Comparison of ENCODE assay signal across 2 cellular contexts in genomic region chr1:155934933-155935590, GRCh38.
TF ChIP-seq lines count a peak whose summit lies in the region.

No MANE protein-coding gene starts in this region.

TF ChIP-seq in A549, 52 proteins besides CTCF, POLR2A, EP300 and RAD21:
- no peak for TF ChIP-seq PBX3 (IDR thresholded peaks at IDR 0.05)
- TF ChIP-seq CBX8 (IDR thresholded peaks at IDR 0.05) = no peak
- no peak for TF ChIP-seq HOXB5 (CRISPR knock-in tag; IDR thresholded peaks at IDR 0.05)
- TF ChIP-seq JUN (IDR thresholded peaks at IDR 0.05) = no peak
- TF ChIP-seq MAFK (IDR thresholded peaks at IDR 0.05; ENCODE audit: partially characterized antibody) = no peak
- no peak for TF ChIP-seq ZNF302 (CRISPR knock-in tag; IDR thresholded peaks at IDR 0.05)
- TF ChIP-seq HOXB13 (CRISPR knock-in tag; IDR thresholded peaks at IDR 0.05; ENCODE audit: low read depth) = no peak
- no peak for TF ChIP-seq CBX2 (IDR thresholded peaks at IDR 0.05; ENCODE audit: borderline replicate concordance, low read depth)
- no peak; the same call in 1 of the 2 replicates for TF ChIP-seq PHF8 (IDR thresholded peaks at IDR 0.05; ENCODE audit: borderline replicate concordance, low read depth)
- TF ChIP-seq RCOR1 (IDR thresholded peaks at IDR 0.05; ENCODE audit: low read depth, low read length) = no peak
- TF ChIP-seq, protein P1, sequence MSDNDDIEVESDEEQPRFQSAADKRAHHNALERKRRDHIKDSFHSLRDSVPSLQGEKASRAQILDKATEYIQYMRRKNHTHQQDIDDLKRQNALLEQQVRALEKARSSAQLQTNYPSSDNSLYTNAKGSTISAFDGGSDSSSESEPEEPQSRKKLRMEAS (IDR thresholded peaks at IDR 0.05) = no peak
- no peak for TF ChIP-seq RARB (CRISPR knock-in tag; IDR thresholded peaks at IDR 0.05)

TF ChIP-seq in HepG2, 621 proteins besides CTCF, POLR2A, EP300 and RAD21 (continues in another document):
- TF ChIP-seq, protein P2, sequence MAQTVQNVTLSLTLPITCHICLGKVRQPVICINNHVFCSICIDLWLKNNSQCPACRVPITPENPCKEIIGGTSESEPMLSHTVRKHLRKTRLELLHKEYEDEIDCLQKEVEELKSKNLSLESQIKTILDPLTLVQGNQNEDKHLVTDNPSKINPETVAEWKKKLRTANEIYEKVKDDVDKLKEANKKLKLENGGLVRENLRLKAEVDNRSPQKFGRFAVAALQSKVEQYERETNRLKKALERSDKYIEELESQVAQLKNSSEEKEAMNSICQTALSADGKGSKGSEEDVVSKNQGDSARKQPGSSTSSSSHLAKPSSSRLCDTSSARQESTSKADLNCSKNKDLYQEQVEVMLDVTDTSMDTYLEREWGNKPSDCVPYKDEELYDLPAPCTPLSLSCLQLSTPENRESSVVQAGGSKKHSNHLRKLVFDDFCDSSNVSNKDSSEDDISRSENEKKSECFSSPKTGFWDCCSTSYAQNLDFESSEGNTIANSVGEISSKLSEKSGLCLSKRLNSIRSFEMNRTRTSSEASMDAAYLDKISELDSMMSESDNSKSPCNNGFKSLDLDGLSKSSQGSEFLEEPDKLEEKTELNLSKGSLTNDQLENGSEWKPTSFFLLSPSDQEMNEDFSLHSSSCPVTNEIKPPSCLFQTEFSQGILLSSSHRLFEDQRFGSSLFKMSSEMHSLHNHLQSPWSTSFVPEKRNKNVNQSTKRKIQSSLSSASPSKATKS (CRISPR knock-in tag; IDR thresholded peaks at IDR 0.05) = no peak
- no peak for TF ChIP-seq MXD4 (CRISPR knock-in tag; IDR thresholded peaks at IDR 0.05)
- peak; percentile 17 for TF ChIP-seq PHF5A (CRISPR knock-in tag; IDR thresholded peaks at IDR 0.05; ENCODE audit: low read depth, unreplicated experiment)
- no peak for TF ChIP-seq PREB (CRISPR knock-in tag; IDR thresholded peaks at IDR 0.05)
- TF ChIP-seq, protein P3, sequence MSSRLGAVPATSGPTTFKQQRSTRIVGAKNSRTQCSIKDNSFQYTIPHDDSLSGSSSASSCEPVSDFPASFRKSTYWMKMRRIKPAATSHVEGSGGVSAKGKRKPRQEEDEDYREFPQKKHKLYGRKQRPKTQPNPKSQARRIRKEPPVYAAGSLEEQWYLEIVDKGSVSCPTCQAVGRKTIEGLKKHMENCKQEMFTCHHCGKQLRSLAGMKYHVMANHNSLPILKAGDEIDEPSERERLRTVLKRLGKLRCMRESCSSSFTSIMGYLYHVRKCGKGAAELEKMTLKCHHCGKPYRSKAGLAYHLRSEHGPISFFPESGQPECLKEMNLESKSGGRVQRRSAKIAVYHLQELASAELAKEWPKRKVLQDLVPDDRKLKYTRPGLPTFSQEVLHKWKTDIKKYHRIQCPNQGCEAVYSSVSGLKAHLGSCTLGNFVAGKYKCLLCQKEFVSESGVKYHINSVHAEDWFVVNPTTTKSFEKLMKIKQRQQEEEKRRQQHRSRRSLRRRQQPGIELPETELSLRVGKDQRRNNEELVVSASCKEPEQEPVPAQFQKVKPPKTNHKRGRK (CRISPR knock-in tag; IDR thresholded peaks at IDR 0.05) = no peak
- TF ChIP-seq AKAP8 (CRISPR knock-in tag; IDR thresholded peaks at IDR 0.05) = no peak
- TF ChIP-seq, protein P4, sequence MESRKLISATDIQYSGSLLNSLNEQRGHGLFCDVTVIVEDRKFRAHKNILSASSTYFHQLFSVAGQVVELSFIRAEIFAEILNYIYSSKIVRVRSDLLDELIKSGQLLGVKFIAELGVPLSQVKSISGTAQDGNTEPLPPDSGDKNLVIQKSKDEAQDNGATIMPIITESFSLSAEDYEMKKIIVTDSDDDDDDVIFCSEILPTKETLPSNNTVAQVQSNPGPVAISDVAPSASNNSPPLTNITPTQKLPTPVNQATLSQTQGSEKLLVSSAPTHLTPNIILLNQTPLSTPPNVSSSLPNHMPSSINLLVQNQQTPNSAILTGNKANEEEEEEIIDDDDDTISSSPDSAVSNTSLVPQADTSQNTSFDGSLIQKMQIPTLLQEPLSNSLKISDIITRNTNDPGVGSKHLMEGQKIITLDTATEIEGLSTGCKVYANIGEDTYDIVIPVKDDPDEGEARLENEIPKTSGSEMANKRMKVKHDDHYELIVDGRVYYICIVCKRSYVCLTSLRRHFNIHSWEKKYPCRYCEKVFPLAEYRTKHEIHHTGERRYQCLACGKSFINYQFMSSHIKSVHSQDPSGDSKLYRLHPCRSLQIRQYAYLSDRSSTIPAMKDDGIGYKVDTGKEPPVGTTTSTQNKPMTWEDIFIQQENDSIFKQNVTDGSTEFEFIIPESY (CRISPR knock-in tag; IDR thresholded peaks at IDR 0.05) = no peak
- TF ChIP-seq ZNF460 (CRISPR knock-in tag; IDR thresholded peaks at IDR 0.05; ENCODE audit: borderline replicate concordance) = peak; percentile 88
- TF ChIP-seq ZNF3 (CRISPR knock-in tag; IDR thresholded peaks at IDR 0.05) = no peak
- peak; percentile 91; the same call in 1 of the 2 replicates for TF ChIP-seq ZBTB38 (CRISPR knock-in tag; IDR thresholded peaks at IDR 0.05)
- TF ChIP-seq ZNF557 (CRISPR knock-in tag; IDR thresholded peaks at IDR 0.05) = no peak
- TF ChIP-seq MTA1 (CRISPR knock-in tag; IDR thresholded peaks at IDR 0.05; ENCODE audit: borderline replicate concordance) = no peak
- no peak for TF ChIP-seq SOX5 (CRISPR knock-in tag; IDR thresholded peaks at IDR 0.05; ENCODE audit: borderline replicate concordance)
- TF ChIP-seq ZFP90 (CRISPR knock-in tag; IDR thresholded peaks at IDR 0.05; ENCODE audit: borderline replicate concordance) = 0 out of 2 replicates have a peak, but pooled peaks have one; percentile 10
- no peak for TF ChIP-seq SPEN (CRISPR knock-in tag; IDR thresholded peaks at IDR 0.05; ENCODE audit: low read depth)
- no peak for TF ChIP-seq GLI4 (CRISPR knock-in tag; IDR thresholded peaks at IDR 0.05; ENCODE audit: borderline replicate concordance)
- TF ChIP-seq, protein P5, sequence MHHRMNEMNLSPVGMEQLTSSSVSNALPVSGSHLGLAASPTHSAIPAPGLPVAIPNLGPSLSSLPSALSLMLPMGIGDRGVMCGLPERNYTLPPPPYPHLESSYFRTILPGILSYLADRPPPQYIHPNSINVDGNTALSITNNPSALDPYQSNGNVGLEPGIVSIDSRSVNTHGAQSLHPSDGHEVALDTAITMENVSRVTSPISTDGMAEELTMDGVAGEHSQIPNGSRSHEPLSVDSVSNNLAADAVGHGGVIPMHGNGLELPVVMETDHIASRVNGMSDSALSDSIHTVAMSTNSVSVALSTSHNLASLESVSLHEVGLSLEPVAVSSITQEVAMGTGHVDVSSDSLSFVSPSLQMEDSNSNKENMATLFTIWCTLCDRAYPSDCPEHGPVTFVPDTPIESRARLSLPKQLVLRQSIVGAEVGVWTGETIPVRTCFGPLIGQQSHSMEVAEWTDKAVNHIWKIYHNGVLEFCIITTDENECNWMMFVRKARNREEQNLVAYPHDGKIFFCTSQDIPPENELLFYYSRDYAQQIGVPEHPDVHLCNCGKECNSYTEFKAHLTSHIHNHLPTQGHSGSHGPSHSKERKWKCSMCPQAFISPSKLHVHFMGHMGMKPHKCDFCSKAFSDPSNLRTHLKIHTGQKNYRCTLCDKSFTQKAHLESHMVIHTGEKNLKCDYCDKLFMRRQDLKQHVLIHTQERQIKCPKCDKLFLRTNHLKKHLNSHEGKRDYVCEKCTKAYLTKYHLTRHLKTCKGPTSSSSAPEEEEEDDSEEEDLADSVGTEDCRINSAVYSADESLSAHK (CRISPR knock-in tag; IDR thresholded peaks at IDR 0.05; ENCODE audit: borderline replicate concordance) = no peak
- no peak for TF ChIP-seq REPIN1 (CRISPR knock-in tag; IDR thresholded peaks at IDR 0.05; ENCODE audit: borderline replicate concordance, low read depth)
- TF ChIP-seq RFX3 (CRISPR knock-in tag; IDR thresholded peaks at IDR 0.05) = no peak
- no peak for TF ChIP-seq ZNF546 (CRISPR knock-in tag; conservative IDR thresholded peaks at IDR 0.05)
- TF ChIP-seq SUZ12 (IDR thresholded peaks at IDR 0.05; ENCODE audit: low read depth, low read length) = no peak
- TF ChIP-seq, protein P6, sequence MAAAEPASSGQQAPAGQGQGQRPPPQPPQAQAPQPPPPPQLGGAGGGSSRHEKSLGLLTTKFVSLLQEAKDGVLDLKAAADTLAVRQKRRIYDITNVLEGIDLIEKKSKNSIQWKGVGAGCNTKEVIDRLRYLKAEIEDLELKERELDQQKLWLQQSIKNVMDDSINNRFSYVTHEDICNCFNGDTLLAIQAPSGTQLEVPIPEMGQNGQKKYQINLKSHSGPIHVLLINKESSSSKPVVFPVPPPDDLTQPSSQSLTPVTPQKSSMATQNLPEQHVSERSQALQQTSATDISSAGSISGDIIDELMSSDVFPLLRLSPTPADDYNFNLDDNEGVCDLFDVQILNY (CRISPR knock-in tag; conservative IDR thresholded peaks at IDR 0.05) = no peak
- TF ChIP-seq GATA4 (IDR thresholded peaks at IDR 0.05; ENCODE audit: borderline replicate concordance, low read depth) = no peak
- TF ChIP-seq ZNF263 (CRISPR knock-in tag; IDR thresholded peaks at IDR 0.05) = peak; percentile 58; the same call in 1 of the 2 replicates
- TF ChIP-seq, protein P7, sequence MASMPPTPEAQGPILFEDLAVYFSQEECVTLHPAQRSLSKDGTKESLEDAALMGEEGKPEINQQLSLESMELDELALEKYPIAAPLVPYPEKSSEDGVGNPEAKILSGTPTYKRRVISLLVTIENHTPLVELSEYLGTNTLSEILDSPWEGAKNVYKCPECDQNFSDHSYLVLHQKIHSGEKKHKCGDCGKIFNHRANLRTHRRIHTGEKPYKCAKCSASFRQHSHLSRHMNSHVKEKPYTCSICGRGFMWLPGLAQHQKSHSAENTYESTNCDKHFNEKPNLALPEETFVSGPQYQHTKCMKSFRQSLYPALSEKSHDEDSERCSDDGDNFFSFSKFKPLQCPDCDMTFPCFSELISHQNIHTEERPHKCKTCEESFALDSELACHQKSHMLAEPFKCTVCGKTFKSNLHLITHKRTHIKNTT (CRISPR knock-in tag; IDR thresholded peaks at IDR 0.05) = no peak
- TF ChIP-seq ELF1 (CRISPR knock-in tag; IDR thresholded peaks at IDR 0.05) = no peak
- TF ChIP-seq RFX1 (IDR thresholded peaks at IDR 0.05) = no peak
- no peak for TF ChIP-seq SALL2 (CRISPR knock-in tag; IDR thresholded peaks at IDR 0.05)
- TF ChIP-seq YEATS2 (CRISPR knock-in tag; IDR thresholded peaks at IDR 0.05; ENCODE audit: borderline replicate concordance) = no peak
- peak; percentile 31; the same call in 1 of the 2 replicates for TF ChIP-seq ZC3H4 (CRISPR knock-in tag; IDR thresholded peaks at IDR 0.05; ENCODE audit: borderline replicate concordance)
- no peak for TF ChIP-seq ZNF260 (CRISPR knock-in tag; IDR thresholded peaks at IDR 0.05; ENCODE audit: borderline replicate concordance, low read depth)
- TF ChIP-seq IRF1 (CRISPR knock-in tag; IDR thresholded peaks at IDR 0.05; ENCODE audit: low read depth) = no peak
- TF ChIP-seq, protein P8, sequence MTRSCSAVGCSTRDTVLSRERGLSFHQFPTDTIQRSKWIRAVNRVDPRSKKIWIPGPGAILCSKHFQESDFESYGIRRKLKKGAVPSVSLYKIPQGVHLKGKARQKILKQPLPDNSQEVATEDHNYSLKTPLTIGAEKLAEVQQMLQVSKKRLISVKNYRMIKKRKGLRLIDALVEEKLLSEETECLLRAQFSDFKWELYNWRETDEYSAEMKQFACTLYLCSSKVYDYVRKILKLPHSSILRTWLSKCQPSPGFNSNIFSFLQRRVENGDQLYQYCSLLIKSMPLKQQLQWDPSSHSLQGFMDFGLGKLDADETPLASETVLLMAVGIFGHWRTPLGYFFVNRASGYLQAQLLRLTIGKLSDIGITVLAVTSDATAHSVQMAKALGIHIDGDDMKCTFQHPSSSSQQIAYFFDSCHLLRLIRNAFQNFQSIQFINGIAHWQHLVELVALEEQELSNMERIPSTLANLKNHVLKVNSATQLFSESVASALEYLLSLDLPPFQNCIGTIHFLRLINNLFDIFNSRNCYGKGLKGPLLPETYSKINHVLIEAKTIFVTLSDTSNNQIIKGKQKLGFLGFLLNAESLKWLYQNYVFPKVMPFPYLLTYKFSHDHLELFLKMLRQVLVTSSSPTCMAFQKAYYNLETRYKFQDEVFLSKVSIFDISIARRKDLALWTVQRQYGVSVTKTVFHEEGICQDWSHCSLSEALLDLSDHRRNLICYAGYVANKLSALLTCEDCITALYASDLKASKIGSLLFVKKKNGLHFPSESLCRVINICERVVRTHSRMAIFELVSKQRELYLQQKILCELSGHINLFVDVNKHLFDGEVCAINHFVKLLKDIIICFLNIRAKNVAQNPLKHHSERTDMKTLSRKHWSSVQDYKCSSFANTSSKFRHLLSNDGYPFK (CRISPR knock-in tag; IDR thresholded peaks at IDR 0.05; ENCODE audit: borderline replicate concordance) = no peak
- no peak for TF ChIP-seq TSC22D2 (CRISPR knock-in tag; IDR thresholded peaks at IDR 0.05; ENCODE audit: borderline replicate concordance)
- TF ChIP-seq ZNF703 (CRISPR knock-in tag; IDR thresholded peaks at IDR 0.05; ENCODE audit: borderline replicate concordance) = no peak
- TF ChIP-seq HMGA1 (CRISPR knock-in tag; conservative IDR thresholded peaks at IDR 0.05) = no peak
- peak; percentile 89 for TF ChIP-seq PRPF4 (IDR thresholded peaks at IDR 0.05; ENCODE audit: low read depth, low read length, poor library complexity, severe bottlenecking)
- TF ChIP-seq ZNF556 (CRISPR knock-in tag; IDR thresholded peaks at IDR 0.05; ENCODE audit: borderline replicate concordance) = no peak
- 0 out of 2 replicates have a peak, but pooled peaks have one; percentile 24 for TF ChIP-seq ZMYM3 (CRISPR knock-in tag; IDR thresholded peaks at IDR 0.05)
- no peak for TF ChIP-seq ZNF691 (CRISPR knock-in tag; IDR thresholded peaks at IDR 0.05; ENCODE audit: borderline replicate concordance, low read depth)
